8 cellular contexts compared by ENCODE assay signal in the genomic region with DNA sequence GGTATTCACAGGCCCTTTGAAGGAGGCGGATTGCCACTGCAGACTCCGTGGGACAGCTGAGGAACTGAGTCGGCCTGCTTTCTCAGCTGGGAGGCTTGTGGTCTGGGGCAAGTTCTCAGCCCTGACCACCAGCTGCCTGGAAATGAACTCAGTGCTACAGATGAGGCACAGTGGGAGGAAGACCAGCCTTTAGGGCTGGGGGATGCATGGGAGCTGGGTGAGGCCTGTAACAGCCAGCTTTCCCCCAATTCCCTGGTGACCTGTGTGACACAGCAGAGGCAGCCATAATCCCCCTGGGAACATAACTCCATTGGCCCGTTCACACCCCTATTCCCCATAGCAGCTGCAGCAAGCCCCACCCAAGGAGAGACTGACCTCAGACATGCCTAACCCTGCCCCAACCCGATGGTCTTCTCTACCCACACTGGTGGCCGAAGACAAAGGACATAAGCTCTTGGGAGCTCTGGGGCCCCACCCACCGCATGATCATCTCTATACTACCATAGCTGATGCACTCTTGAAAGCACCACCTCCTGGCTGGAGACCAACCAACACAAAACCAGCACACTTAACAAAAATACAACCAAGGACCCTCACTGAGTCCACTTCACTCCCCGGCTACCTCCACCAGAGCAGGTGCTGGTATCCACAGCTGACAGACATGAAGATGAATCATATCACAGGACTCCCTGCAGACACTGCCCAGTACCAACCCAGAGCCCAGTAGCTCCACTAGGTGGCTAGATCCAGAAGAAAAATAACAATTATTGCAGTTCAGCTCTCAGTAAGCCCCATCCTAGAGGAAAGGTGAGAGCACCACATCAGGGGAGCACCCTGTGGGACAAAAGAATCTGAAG. TPM values are rescaled to one million over a fixed set of nuclear protein-coding genes. Genes with fewer than 3 reads are reported as not detected.
DNase-seq lines count a peak whose midpoint lies in the region; ATAC-seq, FAIRE-seq and TF ChIP-seq lines count a peak whose summit lies in the region.

No MANE protein-coding gene starts in this region.

- WGBS in body of pancreas, 2 donors: 81 to 93% methylated on average over 8 of the region's 8 CpGs

- peak overlapping the region; percentile 83 to 91 for H3K27ac Mint-ChIP-seq in natural killer cell treated with Interleukin-12 subunit alpha and Interleukin-12 subunit beta and Interleukin-15 and Interleukin-18, amount 100 ng/mL, for 72 hours

- TF ChIP-seq CTCF in body of pancreas (IDR thresholded peaks at IDR 0.05): no peak

- no peaks in the 10 kb centered on the region for H3K9me3 ChIP-seq in body of pancreas

- peak; percentile 89 for FAIRE-seq in H54 (lab: Jason Lieb, UNC)

- H3K4me3 Mint-ChIP-seq in natural killer cell treated with Interleukin-12 subunit alpha and Interleukin-12 subunit beta and Interleukin-15 and Interleukin-18, amount 100 ng/mL, for 72 hours: peak overlapping the region; percentile 86

- H3K27ac ChIP-seq in body of pancreas: no peak overlapping the region

- H3K4me1 ChIP-seq in body of pancreas: no peaks in the 10 kb centered on the region

- no peaks in the 10 kb centered on the region for H3K27me3 Mint-ChIP-seq in natural killer cell treated with Interleukin-12 subunit alpha and Interleukin-12 subunit beta and Interleukin-15 and Interleukin-18, amount 100 ng/mL, for 72 hours

- peaks cover 37 to 56% of the 10 kb centered on the region in 2 donors for H3K4me1 Mint-ChIP-seq in natural killer cell treated with Interleukin-12 subunit alpha and Interleukin-12 subunit beta and Interleukin-15 and Interleukin-18, amount 100 ng/mL, for 72 hours (ENCODE audit: low read depth in 2 of 2)

- no peaks in the 10 kb centered on the region for H3K27me3 ChIP-seq in body of pancreas

- H3K36me3 ChIP-seq in body of pancreas (replicated peaks in 1 of 2; ENCODE audit: insufficient read depth in 1 of 2, low read depth in 2 of 2): no peaks in the 10 kb centered on the region

- peaks cover 4% of the 10 kb centered on the region for H3K36me3 Mint-ChIP-seq in natural killer cell treated with Interleukin-12 subunit alpha and Interleukin-12 subunit beta and Interleukin-15 and Interleukin-18, amount 100 ng/mL, for 72 hours

- peak; percentile 73 for ATAC-seq in GM18858 (IDR thresholded peaks at IDR 0.05; ENCODE audit: unreplicated experiment)
- ATAC-seq in natural killer cell treated with Interleukin-12 subunit alpha and Interleukin-12 subunit beta and Interleukin-15 and Interleukin-18, amount 100 ng/mL, for 72 hours: peak; percentile 98
- ATAC-seq in body of pancreas: no peak

- H3K4me3 ChIP-seq in body of pancreas: no peak overlapping the region

- no peak for DNase-seq in H54 (ENCODE audit: insufficient read length, low spot score)
- peak; percentile 33 for DNase-seq in M059J (ENCODE audit: low read depth)
- DNase-seq in natural killer cell treated with Interleukin-12 subunit alpha and Interleukin-12 subunit beta and Interleukin-15 and Interleukin-18, amount 100 ng/mL, for 72 hours (ENCODE audit: low spot score): peak; percentile 86
- no peak for DNase-seq in body of pancreas
- DNase-seq in HT-29 (ENCODE audit: low spot score): no peak
- no peak for DNase-seq in superior temporal gyrus (ENCODE audit: extremely low spot score)
- DNase-seq in NCI-H2227 (lab: John Stamatoyannopoulos, UW; ENCODE audit: unreplicated experiment): no peak

- intact Hi-C loops in body of pancreas (cut with DNase I): no loop called here

- no peaks in the 10 kb centered on the region for H3K9me3 Mint-ChIP-seq in natural killer cell treated with Interleukin-12 subunit alpha and Interleukin-12 subunit beta and Interleukin-15 and Interleukin-18, amount 100 ng/mL, for 72 hours

- TF ChIP-seq POLR2A in H54 (IDR thresholded peaks at IDR 0.05; ENCODE audit: low read depth, low read length): no peak
- TF ChIP-seq POLR2A in body of pancreas (IDR thresholded peaks at IDR 0.05): no peak

RNA-seq across cellular contexts. Expression of gene ZMAT3, which starts 24.9 kb away (rescaled TPM):
- total RNA-seq in M059J (2014; rRNA removed; shearing (Covaris generic)): 2.1 and 4.2 TPM in 2 replicates
- total RNA-seq in natural killer cell treated with Interleukin-12 subunit alpha and Interleukin-12 subunit beta and Interleukin-15 and Interleukin-18, amount 100 ng/mL, for 72 hours: 10 to 100 TPM; 17.4 to 28.4 TPM
- total RNA-seq in body of pancreas: 1 to 10 TPM; 6.6 to 9.3 TPM
- 0.89 and 2.1 TPM in 2 replicates for total RNA-seq in HT-29 (2014; rRNA removed; shearing (Covaris generic))

Comparison
In these comparisons a context has a peak if more than half of its experiments do, and no peak if none do; other contexts are left out.
1. DNase-seq: peak in M059J (single experiment) and natural killer cell treated with Interleukin-12 subunit alpha and Interleukin-12 subunit beta and Interleukin-15 and Interleukin-18, amount 100 ng/mL, for 72 hours (single experiment); none in H54 (single experiment), body of pancreas (0 of 4), HT-29 (single experiment), superior temporal gyrus (single experiment) and NCI-H2227 (single experiment).